Comparison of ENCODE assay signal across 18 cellular contexts in the genomic region with DNA sequence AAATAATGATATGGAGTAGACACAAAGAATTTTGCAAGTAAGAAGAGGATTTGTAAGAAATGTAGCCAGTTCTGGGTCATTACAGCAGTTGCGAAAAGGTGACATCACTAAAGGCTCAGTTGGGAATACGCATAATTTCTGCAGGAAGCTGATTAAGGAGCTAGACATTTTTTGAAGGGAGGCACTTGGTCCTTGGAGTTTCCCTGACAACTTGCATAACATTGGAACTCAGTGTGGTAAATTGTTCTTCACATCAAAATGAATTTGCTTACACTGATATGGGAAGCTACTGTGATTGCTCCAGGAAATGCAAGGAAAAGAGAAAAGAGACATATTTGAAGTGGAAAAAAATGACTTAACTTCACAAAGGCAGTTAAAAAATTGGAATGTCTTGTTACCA.
DNase-seq lines count a peak whose midpoint lies in the region; ATAC-seq, FAIRE-seq and TF ChIP-seq lines count a peak whose summit lies in the region.
"Had no signal": no experiment of that assay in that cellular context is flagged by ENCODE, and none has a peak within 500 bp of the region (broad histone marks: within the 10 kb centered on the region; RNA-seq: fewer than 3 reads in every experiment).

No MANE protein-coding gene starts in this region.

- no peak overlapping the region for H3K27ac ChIP-seq in GM23248
- no peak overlapping the region for H3K27ac ChIP-seq in kidney (ENCODE audit: low read depth in 2 of 2, low read length in 2 of 2)
- H3K27ac ChIP-seq: BLaER1 treated with 17β-estradiol and CSF1 and Interleukin-3, amounts not matched to agents 10 nM and 100 nM had no signal

- H3K36me3 ChIP-seq in GM23248 (ENCODE audit: low read depth) (no peaks in the 10 kb centered on the region), kidney (ENCODE audit: control insufficient read depth in 1 of 2, insufficient read depth in 2 of 2, low read length in 2 of 2) (no peaks in the 10 kb centered on the region)
- H3K36me3 ChIP-seq: BLaER1 treated with 17β-estradiol and CSF1 and Interleukin-3, amounts not matched to agents 10 nM and 100 nM; HAP-1 had no signal

- H3K27me3 Mint-ChIP-seq in WTC11 (ENCODE audit: low read depth): no peaks in the 10 kb centered on the region
- no peaks in the 10 kb centered on the region for H3K27me3 Mint-ChIP-seq in activated CD8-positive, alpha-beta memory T cell treated with anti-CD3 and anti-CD28 coated beads, Interleukin-2, amount 10 ng/mL, durations not matched to agents 7 days and 5 days
- H3K27me3 Mint-ChIP-seq: CD4-positive, CD25-positive, alpha-beta regulatory T cell had no signal

- no peak for FAIRE-seq in kidney (lab: Jason Lieb, UNC)
- FAIRE-seq: GM12878, GM18507, H1 had no signal

- H4K20me1 ChIP-seq in GM23248 (ENCODE audit: insufficient read depth): no peaks in the 10 kb centered on the region
- H4K20me1 ChIP-seq: BLaER1 treated with 17β-estradiol and CSF1 and Interleukin-3, amounts not matched to agents 10 nM and 100 nM had no signal

- DNase-seq in GM23248 (peak; percentile 0), WTC11 (ENCODE audit: low spot score) (no peak), kidney tubule cell (ENCODE audit: low spot score) (peak; percentile 64), renal cortical epithelial cell (ENCODE audit: low read depth) (peak; percentile 52), kidney (no peak)
- DNase-seq in activated CD8-positive, alpha-beta memory T cell treated with anti-CD3 and anti-CD28 coated beads, Interleukin-2, amount 10 ng/mL, durations not matched to agents 7 days and 5 days: no peak
- DNase-seq: 8988T; CD4-positive, CD25-positive, alpha-beta regulatory T cell; DMS 273 treated with DMSO at 0.1 percent for 48 hours; DMS79; IMR-90; KBM-7 had no signal

- H3K4me2 ChIP-seq in GM23248 (ENCODE audit: unreplicated experiment): no peak overlapping the region
- H3K4me2 ChIP-seq: BLaER1 treated with 17β-estradiol and CSF1 and Interleukin-3, amounts not matched to agents 10 nM and 100 nM had no signal

- 9 to 12% methylated on average over 2 of the region's 2 CpGs for WGBS in GM23248 (ENCODE audit: low coverage in 1 of 2, low lambda C conversion rate in 2 of 2, missing lambda C conversion rate in 2 of 2), 2 experiments

- H3K9me3 ChIP-seq in GM23248 (ENCODE audit: low read depth) (no peaks in the 10 kb centered on the region), kidney (ENCODE audit: control insufficient read depth in 1 of 2, low read length in 2 of 2) (no peaks in the 10 kb centered on the region)
- H3K9me3 ChIP-seq: HAP-1 had no signal

- peaks cover 27% of the 10 kb centered on the region for H3K9me3 Mint-ChIP-seq in WTC11
- peaks cover 5% of the 10 kb centered on the region for H3K9me3 Mint-ChIP-seq in activated CD8-positive, alpha-beta memory T cell treated with anti-CD3 and anti-CD28 coated beads, Interleukin-2, amount 10 ng/mL, durations not matched to agents 7 days and 5 days (ENCODE audit: low read depth)

- no peak for TF ChIP-seq CTCF in WTC11 (IDR thresholded peaks at IDR 0.05)
- no peak for TF ChIP-seq CTCF in kidney (IDR thresholded peaks at IDR 0.05; ENCODE audit: borderline replicate concordance, extremely low read depth, insufficient read depth)

- H2AFZ ChIP-seq in GM23248: no peak overlapping the region

- H3K4me3 Mint-ChIP-seq in WTC11: no peak overlapping the region
- H3K4me3 Mint-ChIP-seq in activated CD8-positive, alpha-beta memory T cell treated with anti-CD3 and anti-CD28 coated beads, Interleukin-2, amount 10 ng/mL, durations not matched to agents 7 days and 5 days: no peak overlapping the region
- H3K4me3 Mint-ChIP-seq: CD4-positive, CD25-positive, alpha-beta regulatory T cell had no signal

- in situ Hi-C loops in GM23248 (cut with MboI): no loop called here

- H3K79me2 ChIP-seq in GM23248 (ENCODE audit: insufficient read depth): no peaks in the 10 kb centered on the region

- no peaks in the 10 kb centered on the region for H3K4me1 ChIP-seq in GM23248 (ENCODE audit: insufficient read depth)
- no peaks in the 10 kb centered on the region for H3K4me1 ChIP-seq in kidney (ENCODE audit: control insufficient read depth in 1 of 2, insufficient read depth in 1 of 2, low read depth in 1 of 2, low read length in 2 of 2)
- H3K4me1 ChIP-seq: BLaER1 treated with 17β-estradiol and CSF1 and Interleukin-3, amounts not matched to agents 10 nM and 100 nM; HAP-1 had no signal

- no peaks in the 10 kb centered on the region for H3K27me3 ChIP-seq in GM23248 (replicated peaks; ENCODE audit: insufficient read depth)
- H3K27me3 ChIP-seq: BLaER1 treated with 17β-estradiol and CSF1 and Interleukin-3, amounts not matched to agents 10 nM and 100 nM had no signal

- H3K9me2 ChIP-seq in GM23248 (ENCODE audit: insufficient read depth): no peaks in the 10 kb centered on the region

- H3K27ac Mint-ChIP-seq in WTC11: 0 out of 2 replicates have a peak overlapping the region, but pooled peaks have one; percentile 1
- no peak overlapping the region for H3K27ac Mint-ChIP-seq in activated CD8-positive, alpha-beta memory T cell treated with anti-CD3 and anti-CD28 coated beads, Interleukin-2, amount 10 ng/mL, durations not matched to agents 7 days and 5 days
- H3K27ac Mint-ChIP-seq: CD4-positive, CD25-positive, alpha-beta regulatory T cell had no signal

- POLR2A ChIA-PET in WTC11 (lab: Charles Lee): no interaction called here

- intact Hi-C loops in kidney (cut with DNase I): no loop called here

- no peak overlapping the region for H3K9ac ChIP-seq in GM23248
- H3K9ac ChIP-seq in kidney (ENCODE audit: low read length in 2 of 2): no peak overlapping the region
- H3K9ac ChIP-seq: BLaER1 treated with 17β-estradiol and CSF1 and Interleukin-3, amounts not matched to agents 10 nM and 100 nM had no signal

- CTCF ChIA-PET in WTC11 (lab: Charles Lee): no interaction called here
- CTCF ChIA-PET in activated CD8-positive, alpha-beta memory T cell treated with anti-CD3 and anti-CD28 coated beads, Interleukin-2, amount 10 ng/mL, durations not matched to agents 7 days and 5 days (lab: Charles Lee): no interaction called here

- H3K36me3 Mint-ChIP-seq in WTC11: peaks cover 19% of the 10 kb centered on the region
- no peaks in the 10 kb centered on the region for H3K36me3 Mint-ChIP-seq in activated CD8-positive, alpha-beta memory T cell treated with anti-CD3 and anti-CD28 coated beads, Interleukin-2, amount 10 ng/mL, durations not matched to agents 7 days and 5 days
- H3K36me3 Mint-ChIP-seq: CD4-positive, CD25-positive, alpha-beta regulatory T cell had no signal

- H3F3A ChIP-seq in GM23248 (ENCODE audit: insufficient read depth): no peaks in the 10 kb centered on the region

- peaks cover 39% of the 10 kb centered on the region for H3K4me1 Mint-ChIP-seq in WTC11
- H3K4me1 Mint-ChIP-seq in activated CD8-positive, alpha-beta memory T cell treated with anti-CD3 and anti-CD28 coated beads, Interleukin-2, amount 10 ng/mL, durations not matched to agents 7 days and 5 days: no peaks in the 10 kb centered on the region
- H3K4me1 Mint-ChIP-seq: CD4-positive, CD25-positive, alpha-beta regulatory T cell had no signal

- ATAC-seq in WTC11: no peak
- no peak for ATAC-seq in activated CD8-positive, alpha-beta memory T cell treated with anti-CD3 and anti-CD28 coated beads, Interleukin-2, amount 10 ng/mL, durations not matched to agents 7 days and 5 days
- no peak for ATAC-seq in HG02852 (IDR thresholded peaks at IDR 0.05; ENCODE audit: unreplicated experiment)
- ATAC-seq: GM12878 had no signal

- no peak overlapping the region for H3K4me3 ChIP-seq in GM23248
- H3K4me3 ChIP-seq in kidney (ENCODE audit: low read length in 2 of 2): no peak overlapping the region
- H3K4me3 ChIP-seq: BLaER1 treated with 17β-estradiol and CSF1 and Interleukin-3, amounts not matched to agents 10 nM and 100 nM; GM12878; HAP-1 had no signal

TF ChIP-seq in WTC11, 78 proteins besides CTCF, POLR2A, EP300 and RAD21 (continues in another document):
- TF ChIP-seq OVOL2 (CRISPR knock-in tag; IDR thresholded peaks at IDR 0.05; ENCODE audit: borderline replicate concordance) (no peak), NR1H2 (CRISPR knock-in tag; IDR thresholded peaks at IDR 0.05) (no peak), SMAD3 (CRISPR knock-in tag; IDR thresholded peaks at IDR 0.05; ENCODE audit: borderline replicate concordance) (no peak), TP53 (CRISPR knock-in tag; IDR thresholded peaks at IDR 0.05) (no peak), TCF7 (CRISPR knock-in tag; IDR thresholded peaks at IDR 0.05; ENCODE audit: low read depth) (no peak), ZNF416 (CRISPR knock-in tag; IDR thresholded peaks at IDR 0.05) (no peak), MYBL2 (CRISPR knock-in tag; IDR thresholded peaks at IDR 0.05) (no peak), ATF1 (CRISPR knock-in tag; IDR thresholded peaks at IDR 0.05) (no peak), GTF2I (CRISPR knock-in tag; conservative IDR thresholded peaks at IDR 0.05) (no peak), ZNF263 (CRISPR knock-in tag; IDR thresholded peaks at IDR 0.05; ENCODE audit: low read depth) (no peak), MXD4 (CRISPR knock-in tag; IDR thresholded peaks at IDR 0.05; ENCODE audit: borderline replicate concordance) (no peak)
- TF ChIP-seq, protein P1, sequence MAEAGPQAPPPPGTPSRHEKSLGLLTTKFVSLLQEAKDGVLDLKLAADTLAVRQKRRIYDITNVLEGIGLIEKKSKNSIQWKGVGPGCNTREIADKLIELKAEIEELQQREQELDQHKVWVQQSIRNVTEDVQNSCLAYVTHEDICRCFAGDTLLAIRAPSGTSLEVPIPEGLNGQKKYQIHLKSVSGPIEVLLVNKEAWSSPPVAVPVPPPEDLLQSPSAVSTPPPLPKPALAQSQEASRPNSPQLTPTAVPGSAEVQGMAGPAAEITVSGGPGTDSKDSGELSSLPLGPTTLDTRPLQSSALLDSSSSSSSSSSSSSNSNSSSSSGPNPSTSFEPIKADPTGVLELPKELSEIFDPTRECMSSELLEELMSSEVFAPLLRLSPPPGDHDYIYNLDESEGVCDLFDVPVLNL (CRISPR knock-in tag; IDR thresholded peaks at IDR 0.05; ENCODE audit: borderline replicate concordance, low read depth): no peak
- TF ChIP-seq, protein P2, sequence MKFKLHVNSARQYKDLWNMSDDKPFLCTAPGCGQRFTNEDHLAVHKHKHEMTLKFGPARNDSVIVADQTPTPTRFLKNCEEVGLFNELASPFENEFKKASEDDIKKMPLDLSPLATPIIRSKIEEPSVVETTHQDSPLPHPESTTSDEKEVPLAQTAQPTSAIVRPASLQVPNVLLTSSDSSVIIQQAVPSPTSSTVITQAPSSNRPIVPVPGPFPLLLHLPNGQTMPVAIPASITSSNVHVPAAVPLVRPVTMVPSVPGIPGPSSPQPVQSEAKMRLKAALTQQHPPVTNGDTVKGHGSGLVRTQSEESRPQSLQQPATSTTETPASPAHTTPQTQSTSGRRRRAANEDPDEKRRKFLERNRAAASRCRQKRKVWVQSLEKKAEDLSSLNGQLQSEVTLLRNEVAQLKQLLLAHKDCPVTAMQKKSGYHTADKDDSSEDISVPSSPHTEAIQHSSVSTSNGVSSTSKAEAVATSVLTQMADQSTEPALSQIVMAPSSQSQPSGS (CRISPR knock-in tag; IDR thresholded peaks at IDR 0.05; ENCODE audit: borderline replicate concordance, low read depth): no peak

Comparison
In these comparisons a context has a peak if more than half of its experiments do, and no peak if none do; other contexts are left out.
1. DNase-seq: peak in GM23248 (single experiment), kidney tubule cell (single experiment) and renal cortical epithelial cell (single experiment); none in WTC11 (single experiment), activated CD8-positive, alpha-beta memory T cell treated with anti-CD3 and anti-CD28 coated beads, Interleukin-2, amount 10 ng/mL, durations not matched to agents 7 days and 5 days (single experiment) and kidney (single experiment).